ENCODE assay signal across 9 cellular contexts in genomic region chr2:176582990-176583481, GRCh38.
DNase-seq lines count a peak whose midpoint lies in the region; ATAC-seq and TF ChIP-seq lines count a peak whose summit lies in the region.
"Had no signal": no experiment of that assay in that cellular context is flagged by ENCODE, and none has a peak within 500 bp of the region (broad histone marks: within the 10 kb centered on the region; RNA-seq: fewer than 3 reads in every experiment).

No MANE protein-coding gene starts in this region.

- DNase-seq in GM04503 (ENCODE audit: low read depth) (peak; percentile 76), fibroblast of the aortic adventitia (ENCODE audit: low read depth) (peak; percentile 92), sigmoid colon (peak; percentile 67), NCI-H526 (lab: John Stamatoyannopoulos, UW) (no peak), left colon (no peak), NCI-H82 (lab: John Stamatoyannopoulos, UW) (no peak)

- H3K4me3 ChIP-seq in fibroblast of the aortic adventitia (ENCODE audit: low read depth, low read length) (no peak overlapping the region), sigmoid colon (no peak overlapping the region)

- TF ChIP-seq CTCF in fibroblast of the aortic adventitia (IDR thresholded peaks at IDR 0.05; ENCODE audit: insufficient read depth, low read length) (no peak), sigmoid colon (IDR thresholded peaks at IDR 0.05) (no peak)

- H3K4me1 ChIP-seq in sigmoid colon: peaks cover 0 to 32% (median 9%) of the 10 kb centered on the region in 4 donors

- ATAC-seq in left colon (no peak), GM21390 (IDR thresholded peaks at IDR 0.05; ENCODE audit: unreplicated experiment) (no peak)

- H3K9me3 ChIP-seq in sigmoid colon: no peaks in the 10 kb centered on the region
- H3K9me3 ChIP-seq: neutrophil had no signal

- H3K27ac ChIP-seq in sigmoid colon: peak overlapping the region in 2 of 4 donors; percentile 11 to 63
- H3K27ac ChIP-seq: neutrophil had no signal

- no peak for TF ChIP-seq POLR2A in sigmoid colon (IDR thresholded peaks at IDR 0.05)

- no peaks in the 10 kb centered on the region for H3K36me3 ChIP-seq in sigmoid colon
- H3K36me3 ChIP-seq: neutrophil had no signal

- intact Hi-C loops in sigmoid colon (cut with DNase I) (no loop called here), left colon (cut with DNase I, micrococcal nuclease) (no loop called here)

- TF ChIP-seq EP300 in sigmoid colon (IDR thresholded peaks at IDR 0.05): no peak

- 14 to 52% methylated on average over 2 of the region's 2 CpGs for WGBS in sigmoid colon, 2 donors

- no peaks in the 10 kb centered on the region for H3K27me3 ChIP-seq in sigmoid colon

TF ChIP-seq in PFSK-1, 5 proteins besides CTCF, POLR2A, EP300 and RAD21:
- no peak for TF ChIP-seq SIN3A (IDR thresholded peaks at IDR 0.05; ENCODE audit: borderline replicate concordance, insufficient read depth, low read length)
- peak; percentile 30 for TF ChIP-seq FOXP2 (optimal IDR thresholded peaks at IDR 0.05; ENCODE audit: borderline replicate concordance, extremely low read depth, extremely low read length, insufficient read depth)
- TF ChIP-seq TAF1 (IDR thresholded peaks at IDR 0.05; ENCODE audit: borderline replicate concordance, insufficient read depth, low read length): peak; percentile 23; the same call in 1 of the 2 replicates

Comparison
In these comparisons a context has a peak if more than half of its experiments do, and no peak if none do; other contexts are left out.
1. DNase-seq: peak in GM04503 (single experiment), fibroblast of the aortic adventitia (single experiment) and sigmoid colon (single experiment); none in NCI-H526 (0 of 2), left colon (0 of 2) and NCI-H82 (single experiment).